In the genomic region with DNA sequence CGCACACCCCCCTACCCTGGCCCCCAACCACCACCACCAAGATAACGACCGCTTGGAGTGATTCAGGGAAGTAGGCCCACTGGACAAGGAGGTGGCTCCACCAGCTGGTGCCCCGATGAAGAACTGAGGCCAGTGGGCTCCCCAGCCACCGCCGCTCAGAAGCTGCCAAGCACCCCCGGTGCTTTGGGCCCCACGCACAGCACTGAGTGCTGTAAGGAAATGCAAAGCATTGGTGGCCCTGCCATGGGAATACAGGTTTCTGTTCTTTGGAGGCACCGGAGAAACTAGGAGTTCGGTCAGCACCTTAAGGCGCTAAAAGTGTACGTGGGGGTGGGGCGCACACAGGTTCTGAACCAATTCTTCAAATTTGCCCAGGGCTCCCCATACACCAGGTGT, we compare ENCODE assay signal across 8 cellular contexts. TPM values are rescaled to one million over a fixed set of nuclear protein-coding genes. Genes with fewer than 3 reads are reported as not detected.
DNase-seq lines count a peak whose midpoint lies in the region; ATAC-seq and TF ChIP-seq lines count a peak whose summit lies in the region.

No MANE protein-coding gene starts in this region.

- H3K9me3 ChIP-seq in ectodermal cell (ENCODE audit: control insufficient read depth, low read length) (no peaks in the 10 kb centered on the region), mucosa of descending colon (no peaks in the 10 kb centered on the region)

- DNase-seq in 8988T, result peak; percentile 46
- DNase-seq in M059J (ENCODE audit: low read depth), result peak; percentile 41
- DNase-seq in mucosa of descending colon, result peak in 2 of 3 donors; percentile 41 to 50
- DNase-seq in DMS153 (lab: John Stamatoyannopoulos, UW), result no peak
- no peak for DNase-seq in kidney tubule cell (ENCODE audit: low spot score)

- 32 to 38% methylated on average over 13 of the region's 13 CpGs for WGBS in ectodermal cell, 2 experiments

- peaks cover 3% of the 10 kb centered on the region for H3K27me3 ChIP-seq in ectodermal cell (ENCODE audit: control insufficient read depth, insufficient read depth, low read length, poor library complexity, severe bottlenecking)

- H3K36me3 ChIP-seq in ectodermal cell (ENCODE audit: control insufficient read depth, insufficient read depth, low read length) (no peaks in the 10 kb centered on the region), mucosa of descending colon (ENCODE audit: low read depth) (no peaks in the 10 kb centered on the region)

- H3K4me1 ChIP-seq in ectodermal cell (ENCODE audit: control insufficient read depth, insufficient read depth, low read length) (peaks cover 22% of the 10 kb centered on the region), mucosa of descending colon (ENCODE audit: low read depth) (no peaks in the 10 kb centered on the region)

- ATAC-seq in mucosa of descending colon (peak; percentile 3), GM18498 (IDR thresholded peaks at IDR 0.05; ENCODE audit: unreplicated experiment) (no peak), HG03095 (IDR thresholded peaks at IDR 0.05; ENCODE audit: unreplicated experiment) (no peak)

- intact Hi-C loops in mucosa of descending colon (cut with DNase I, micrococcal nuclease), result loop anchor here in 1 of 2 donors (2.0 kb wide), 1 partner anchor 129 kb away; no protein-coding TSS in a partner anchor

- TF ChIP-seq CTCF in mucosa of descending colon (IDR thresholded peaks at IDR 0.05), result no peak

- H3K27ac ChIP-seq in ectodermal cell (ENCODE audit: insufficient read depth, low read depth, low read length, poor library complexity, severe bottlenecking), result no peak overlapping the region

- H3K4me3 ChIP-seq in ectodermal cell (ENCODE audit: insufficient read depth, low read depth, low read length), result peak overlapping the region; percentile 60
- peak overlapping the region; percentile 21 for H3K4me3 ChIP-seq in mucosa of descending colon

RNA-seq across cellular contexts. Expression of a gene that starts 0.7 kb away (rescaled TPM):
- 474 and 507 TPM in 2 replicates for total RNA-seq in M059J (2014; rRNA removed; shearing (Covaris generic))
- polyA plus RNA-seq in ectodermal cell (2013, experiment 1 of 4), result 61.2 TPM
- polyA plus RNA-seq in ectodermal cell (2013, experiment 2 of 4), result 94.6 TPM
- 85.9 TPM for polyA plus RNA-seq in ectodermal cell (2013, experiment 3 of 4)
- polyA plus RNA-seq in ectodermal cell (2013, experiment 4 of 4), result 107 TPM
- 100 to 1,000 TPM in 2 of 3 donors, 10 to 100 TPM in 1; 75.0 to 128 (median 122) TPM for total RNA-seq in mucosa of descending colon

Comparison
In these comparisons a context has a peak if more than half of its experiments do, and no peak if none do; other contexts are left out.
1. DNase-seq: peak in 8988T (single experiment), M059J (single experiment) and mucosa of descending colon (2 of 3); none in DMS153 (single experiment) and kidney tubule cell (single experiment).